35 cellular contexts compared by ENCODE assay signal in the genomic region with DNA sequence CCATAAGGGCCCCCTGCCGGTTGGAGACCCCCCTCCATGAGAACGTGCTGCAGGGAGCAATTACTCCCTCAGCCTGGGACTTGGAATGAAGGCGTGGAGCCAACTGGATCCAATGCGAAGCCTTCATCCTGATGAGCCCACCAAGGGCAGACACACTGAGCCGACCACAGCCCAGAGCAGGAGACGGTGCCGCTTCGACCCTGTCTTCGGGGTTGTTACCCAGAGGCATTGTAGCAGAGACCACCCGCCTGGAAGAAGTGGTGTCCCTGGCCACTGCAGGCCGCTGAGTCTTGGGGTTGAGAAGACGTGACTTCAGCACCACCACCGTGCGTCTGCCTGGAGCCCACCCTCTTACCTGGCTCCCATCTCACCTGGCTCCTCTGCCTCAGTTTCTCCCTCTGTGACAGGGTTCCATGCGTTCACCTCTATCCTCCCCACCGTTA. TPM values are rescaled to one million over a fixed set of nuclear protein-coding genes. Genes with fewer than 3 reads are reported as not detected.
DNase-seq lines count a peak whose midpoint lies in the region; TF ChIP-seq lines count a peak whose summit lies in the region.
"Had no signal": no experiment of that assay in that cellular context is flagged by ENCODE, and none has a peak within 500 bp of the region (broad histone marks: within the 10 kb centered on the region; RNA-seq: fewer than 3 reads in every experiment).

No MANE protein-coding gene starts in this region.

- no peak for TF ChIP-seq EP300 in tibial nerve (IDR thresholded peaks at IDR 0.05)

- peak; percentile 4 for DNase-seq in activated CD4-positive, alpha-beta T cell treated with anti-CD3 and anti-CD28 coated beads for 1 hour
- no peak for DNase-seq in activated CD4-positive, alpha-beta T cell treated with anti-CD3 and anti-CD28 coated beads, Interleukin-2, amount 50 U/mL, for 48 hours
- DNase-seq in AG08396 (ENCODE audit: low spot score) (peak; percentile 9), chondrocyte (ENCODE audit: low spot score) (peak; percentile 79), mucosa of gallbladder (ENCODE audit: low spot score) (peak; percentile 9), tibial nerve (ENCODE audit: low spot score in 2 of 2) (no peak), NCI-H2081 treated with DMSO at 0.1 percent for 48 hours (lab: John Stamatoyannopoulos, UW) (no peak), NCI-H146 treated with DMSO at 0.1 percent for 48 hours (lab: John Stamatoyannopoulos, UW; ENCODE audit: unreplicated experiment) (no peak)
- DNase-seq: 8988T; activated effector memory CD4-positive, alpha-beta T cell treated with anti-CD3 and anti-CD28 coated beads, Interleukin-2, amount 50 U/mL, for 16 hours; activated naive CD8-positive, alpha-beta T cell treated with anti-CD3 and anti-CD28 coated beads, Interleukin-2, amount 10 ng/mL, durations not matched to agents 7 days and 5 days; activated T-cell treated with anti-CD3 and anti-CD28 coated beads, Interleukin-2, amount 50 U/mL, for 24 hours; Caco-2; natural killer cell; NCI-H1048; NCI-H187; NCI-H2171 treated with DMSO at 0.1 percent for 48 hours; NCI-H510A; occipital lobe; RPMI8226 had no signal

- no peaks in the 10 kb centered on the region for H3K9me3 ChIP-seq in tibial nerve
- H3K9me3 ChIP-seq: Caco-2, upper lobe of left lung had no signal

- no peak for TF ChIP-seq CTCF in chondrocyte (IDR thresholded peaks at IDR 0.05)
- no peak for TF ChIP-seq CTCF in tibial nerve (IDR thresholded peaks at IDR 0.05)

- no peak overlapping the region for H3K4me3 Mint-ChIP-seq in chondrocyte (ENCODE audit: unreplicated experiment)
- H3K4me3 Mint-ChIP-seq: activated naive CD8-positive, alpha-beta T cell treated with anti-CD3 and anti-CD28 coated beads, Interleukin-2, amount 10 ng/mL, durations not matched to agents 7 days and 5 days; activated T-cell treated with anti-CD3 and anti-CD28 coated beads, Interleukin-2, amount 50 U/mL, for 24 hours; natural killer cell; stimulated activated memory B cell treated with anti-CD40 and anti-IgM and Interleukin-4, amounts not matched to agents 10 μg/mL and 1 μg/mL and 100 μg/mL, for 72 hours; T-helper 1 cell treated with Interleukin-12 subunit alpha and Interleukin-12 subunit beta and Interleukin-4 antibody, amounts not matched to agents 30 μg/mL and 1 μg/mL, for 36 hours had no signal

- H3K27me3 Mint-ChIP-seq in chondrocyte (ENCODE audit: low read depth) = peaks cover 13% of the 10 kb centered on the region

- H3K27ac Mint-ChIP-seq in chondrocyte (ENCODE audit: unreplicated experiment) = no peak overlapping the region
- H3K27ac Mint-ChIP-seq: activated naive CD8-positive, alpha-beta T cell treated with anti-CD3 and anti-CD28 coated beads, Interleukin-2, amount 10 ng/mL, durations not matched to agents 7 days and 5 days; activated T-cell treated with anti-CD3 and anti-CD28 coated beads, Interleukin-2, amount 50 U/mL, for 24 hours; CD14-positive monocyte; natural killer cell; stimulated activated memory B cell treated with anti-CD40 and anti-IgM and Interleukin-4, amounts not matched to agents 10 μg/mL and 1 μg/mL and 100 μg/mL, for 72 hours; T-helper 1 cell treated with Interleukin-12 subunit alpha and Interleukin-12 subunit beta and Interleukin-4 antibody, amounts not matched to agents 30 μg/mL and 1 μg/mL, for 36 hours had no signal

- H3K4me1 ChIP-seq in tibial nerve = peaks cover 0 to 11% (median 0%) of the 10 kb centered on the region in 4 donors
- H3K4me1 ChIP-seq: Caco-2 had no signal

- no peak overlapping the region for H3K27ac ChIP-seq in tibial nerve
- H3K27ac ChIP-seq: coronary artery, SK-N-MC, upper lobe of left lung had no signal

- H3K27me3 ChIP-seq in tibial nerve = peaks cover 0 to 92% of the 10 kb centered on the region in 2 donors

- no peaks in the 10 kb centered on the region for H3K36me3 ChIP-seq in tibial nerve
- H3K36me3 ChIP-seq: upper lobe of left lung had no signal

- H3K9me3 Mint-ChIP-seq in chondrocyte (ENCODE audit: low read depth) = no peaks in the 10 kb centered on the region
- H3K9me3 Mint-ChIP-seq: activated T-cell treated with anti-CD3 and anti-CD28 coated beads, Interleukin-2, amount 50 U/mL, for 24 hours; natural killer cell; T-helper 1 cell treated with Interleukin-12 subunit alpha and Interleukin-12 subunit beta and Interleukin-4 antibody, amounts not matched to agents 30 μg/mL and 1 μg/mL, for 36 hours had no signal

- 57 to 62% methylated on average over 8 to 16 of the region's 16 CpGs for WGBS in tibial nerve, 2 donors

- H3K4me3 ChIP-seq in tibial nerve = no peak overlapping the region
- H3K4me3 ChIP-seq: coronary artery, K562, SK-N-MC, upper lobe of left lung had no signal

- no peaks in the 10 kb centered on the region for H3K4me1 Mint-ChIP-seq in chondrocyte (ENCODE audit: low read depth)
- H3K4me1 Mint-ChIP-seq: CD14-positive monocyte had no signal

- no peaks in the 10 kb centered on the region for H3K36me3 Mint-ChIP-seq in chondrocyte (ENCODE audit: low read depth)
- H3K36me3 Mint-ChIP-seq: activated naive CD8-positive, alpha-beta T cell treated with anti-CD3 and anti-CD28 coated beads, Interleukin-2, amount 10 ng/mL, durations not matched to agents 7 days and 5 days; natural killer cell had no signal

- no peak for TF ChIP-seq POLR2A in tibial nerve (IDR thresholded peaks at IDR 0.05)

RNA-seq across cellular contexts. Expression of gene NKX1-1, which starts 7.0 kb away (rescaled TPM):
- not detected in 3 replicates for total RNA-seq in chondrocyte
- not detected for total RNA-seq in mucosa of gallbladder
- total RNA-seq in tibial nerve = not detected
- total RNA-seq: activated naive CD8-positive, alpha-beta T cell treated with anti-CD3 and anti-CD28 coated beads, Interleukin-2, amount 10 ng/mL, durations not matched to agents 7 days and 5 days; aorta; Caco-2; fibroblast of villous mesenchyme; HT1080; K562; kidney epithelial cell; lower leg skin; mononuclear cell; natural killer cell; occipital lobe; pulmonary artery endothelial cell; skeletal muscle tissue; upper lobe of left lung had no signal

Comparison
In these comparisons a context has a peak if more than half of its experiments do, and no peak if none do; other contexts are left out.
1. DNase-seq: peak in activated CD4-positive, alpha-beta T cell treated with anti-CD3 and anti-CD28 coated beads for 1 hour (single experiment), AG08396 (single experiment), chondrocyte (single experiment) and mucosa of gallbladder (single experiment); none in activated CD4-positive, alpha-beta T cell treated with anti-CD3 and anti-CD28 coated beads, Interleukin-2, amount 50 U/mL, for 48 hours (0 of 2), tibial nerve (0 of 2), NCI-H2081 treated with DMSO at 0.1 percent for 48 hours (single experiment) and NCI-H146 treated with DMSO at 0.1 percent for 48 hours (single experiment).